ENCODE assay signal across 6 cellular contexts in genomic region chr4:14711259-14711658, GRCh38.
"Had no signal": no experiment of that assay in that cellular context is flagged by ENCODE, and none has a peak within 500 bp of the region (broad histone marks: within the 10 kb centered on the region; RNA-seq: fewer than 3 reads in every experiment).

No MANE protein-coding gene starts in this region.

- ATAC-seq: GM23338, K562 had no signal

- H3K9me3 Mint-ChIP-seq: GM23338, H9 had no signal

- H3K4me3 ChIP-seq: GM23338, K562 had no signal

- H3K27ac Mint-ChIP-seq: GM23338, H9 had no signal

- H3K4me3 Mint-ChIP-seq: GM23338, H9 had no signal

- DNase-seq: H9, HCEC 1CT, IMR-90, KG1 had no signal
